Comparison of ENCODE assay signal across 2 cellular contexts in the genomic region with DNA sequence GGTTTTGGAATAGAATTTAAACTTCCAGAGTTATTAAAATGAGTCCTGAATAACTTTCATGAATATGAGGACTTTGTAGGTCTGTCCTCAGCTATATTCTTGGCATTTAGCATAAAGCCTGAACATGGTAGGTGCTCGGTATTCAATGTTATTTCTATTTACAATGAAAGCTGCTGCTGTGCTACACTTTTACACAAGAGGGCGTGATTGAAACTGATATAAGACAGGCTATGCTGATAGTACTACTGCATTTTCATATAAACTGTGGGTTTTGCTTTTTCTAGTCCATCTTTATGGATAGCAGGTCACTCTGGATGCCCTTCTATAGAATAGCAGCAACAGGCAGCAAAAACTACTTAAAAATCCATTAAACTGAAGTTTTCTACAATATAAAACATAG.
TF ChIP-seq lines count a peak whose summit lies in the region.

No MANE protein-coding gene starts in this region.

TF ChIP-seq in liver, 16 proteins besides CTCF, POLR2A, EP300 and RAD21:
- TF ChIP-seq GABPA (IDR thresholded peaks at IDR 0.05 in 1 of 2, conservative IDR thresholded peaks at IDR 0.05 in 1 of 2): no peak
- TF ChIP-seq ATF3 (IDR thresholded peaks at IDR 0.05): no peak
- no peak for TF ChIP-seq YY1 (IDR thresholded peaks at IDR 0.05)
- no peak for TF ChIP-seq REST (IDR thresholded peaks at IDR 0.05)
- TF ChIP-seq FOXA1 (IDR thresholded peaks at IDR 0.05): no peak
- TF ChIP-seq, protein P1, sequence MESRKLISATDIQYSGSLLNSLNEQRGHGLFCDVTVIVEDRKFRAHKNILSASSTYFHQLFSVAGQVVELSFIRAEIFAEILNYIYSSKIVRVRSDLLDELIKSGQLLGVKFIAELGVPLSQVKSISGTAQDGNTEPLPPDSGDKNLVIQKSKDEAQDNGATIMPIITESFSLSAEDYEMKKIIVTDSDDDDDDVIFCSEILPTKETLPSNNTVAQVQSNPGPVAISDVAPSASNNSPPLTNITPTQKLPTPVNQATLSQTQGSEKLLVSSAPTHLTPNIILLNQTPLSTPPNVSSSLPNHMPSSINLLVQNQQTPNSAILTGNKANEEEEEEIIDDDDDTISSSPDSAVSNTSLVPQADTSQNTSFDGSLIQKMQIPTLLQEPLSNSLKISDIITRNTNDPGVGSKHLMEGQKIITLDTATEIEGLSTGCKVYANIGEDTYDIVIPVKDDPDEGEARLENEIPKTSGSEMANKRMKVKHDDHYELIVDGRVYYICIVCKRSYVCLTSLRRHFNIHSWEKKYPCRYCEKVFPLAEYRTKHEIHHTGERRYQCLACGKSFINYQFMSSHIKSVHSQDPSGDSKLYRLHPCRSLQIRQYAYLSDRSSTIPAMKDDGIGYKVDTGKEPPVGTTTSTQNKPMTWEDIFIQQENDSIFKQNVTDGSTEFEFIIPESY (IDR thresholded peaks at IDR 0.05): no peak
- no peak for TF ChIP-seq RXRA (IDR thresholded peaks at IDR 0.05)
- no peak for TF ChIP-seq HNF4A (conservative IDR thresholded peaks at IDR 0.05)
- no peak for TF ChIP-seq HNF4G (IDR thresholded peaks at IDR 0.05)
- TF ChIP-seq EGR1 (IDR thresholded peaks at IDR 0.05; ENCODE audit: low read depth in 2 of 2): no peak
- TF ChIP-seq NR2F2 (IDR thresholded peaks at IDR 0.05): no peak
- no peak for TF ChIP-seq SP1 (IDR thresholded peaks at IDR 0.05)
- TF ChIP-seq FOXA2 (IDR thresholded peaks at IDR 0.05): no peak
- no peak for TF ChIP-seq TAF1 (conservative IDR thresholded peaks at IDR 0.05)
- no peak for TF ChIP-seq JUND (IDR thresholded peaks at IDR 0.05)
- TF ChIP-seq MAX (IDR thresholded peaks at IDR 0.05): no peak

TF ChIP-seq in HepG2, 621 proteins besides CTCF, POLR2A, EP300 and RAD21 (continued from another document):
- no peak for TF ChIP-seq ZNF142 (CRISPR knock-in tag; IDR thresholded peaks at IDR 0.05)
- no peak for TF ChIP-seq ZNF652 (CRISPR knock-in tag; IDR thresholded peaks at IDR 0.05; ENCODE audit: borderline replicate concordance, low read depth)
- no peak for TF ChIP-seq ATF5 (CRISPR knock-in tag; IDR thresholded peaks at IDR 0.05; ENCODE audit: low read depth)
- TF ChIP-seq SOX13 (IDR thresholded peaks at IDR 0.05): no peak
- no peak for TF ChIP-seq SOX13 (CRISPR knock-in tag; conservative IDR thresholded peaks at IDR 0.05 in 1 of 2, IDR thresholded peaks at IDR 0.05 in 1 of 2)
- TF ChIP-seq MIXL1 (CRISPR knock-in tag; IDR thresholded peaks at IDR 0.05): no peak
- TF ChIP-seq NR2F2 (IDR thresholded peaks at IDR 0.05; ENCODE audit: borderline replicate concordance, low read depth): no peak
- no peak for TF ChIP-seq CAMTA2 (CRISPR knock-in tag; IDR thresholded peaks at IDR 0.05; ENCODE audit: borderline replicate concordance)
- TF ChIP-seq, protein P2, sequence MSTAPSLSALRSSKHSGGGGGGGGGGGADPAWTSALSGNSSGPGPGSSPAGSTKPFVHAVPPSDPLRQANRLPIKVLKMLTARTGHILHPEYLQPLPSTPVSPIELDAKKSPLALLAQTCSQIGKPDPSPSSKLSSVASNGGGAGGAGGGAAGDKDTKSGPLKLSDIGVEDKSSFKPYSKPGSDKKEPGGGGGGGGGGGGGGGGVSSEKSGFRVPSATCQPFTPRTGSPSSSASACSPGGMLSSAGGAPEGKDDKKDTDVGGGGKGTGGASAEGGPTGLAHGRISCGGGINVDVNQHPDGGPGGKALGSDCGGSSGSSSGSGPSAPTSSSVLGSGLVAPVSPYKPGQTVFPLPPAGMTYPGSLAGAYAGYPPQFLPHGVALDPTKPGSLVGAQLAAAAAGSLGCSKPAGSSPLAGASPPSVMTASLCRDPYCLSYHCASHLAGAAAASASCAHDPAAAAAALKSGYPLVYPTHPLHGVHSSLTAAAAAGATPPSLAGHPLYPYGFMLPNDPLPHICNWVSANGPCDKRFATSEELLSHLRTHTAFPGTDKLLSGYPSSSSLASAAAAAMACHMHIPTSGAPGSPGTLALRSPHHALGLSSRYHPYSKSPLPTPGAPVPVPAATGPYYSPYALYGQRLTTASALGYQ (CRISPR knock-in tag; IDR thresholded peaks at IDR 0.05): no peak
- no peak for TF ChIP-seq SYNCRIP (IDR thresholded peaks at IDR 0.05; ENCODE audit: insufficient read depth, low read depth, low read length)
- no peak for TF ChIP-seq ZFP36L1 (CRISPR knock-in tag; IDR thresholded peaks at IDR 0.05)
- no peak for TF ChIP-seq FOXP1 (IDR thresholded peaks at IDR 0.05)
- no peak for TF ChIP-seq FOXP1 (CRISPR knock-in tag; IDR thresholded peaks at IDR 0.05)
- TF ChIP-seq, protein P3, sequence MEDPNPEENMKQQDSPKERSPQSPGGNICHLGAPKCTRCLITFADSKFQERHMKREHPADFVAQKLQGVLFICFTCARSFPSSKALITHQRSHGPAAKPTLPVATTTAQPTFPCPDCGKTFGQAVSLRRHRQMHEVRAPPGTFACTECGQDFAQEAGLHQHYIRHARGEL (CRISPR knock-in tag; IDR thresholded peaks at IDR 0.05): no peak
- no peak for TF ChIP-seq HNRNPH1 (optimal IDR thresholded peaks at IDR 0.05; ENCODE audit: low read depth, low read length)
- no peak for TF ChIP-seq FOXM1 (CRISPR knock-in tag; IDR thresholded peaks at IDR 0.05)
- no peak for TF ChIP-seq MAF1 (CRISPR knock-in tag; IDR thresholded peaks at IDR 0.05; ENCODE audit: borderline replicate concordance)
- TF ChIP-seq DMTF1 (CRISPR knock-in tag; IDR thresholded peaks at IDR 0.05): no peak
